Comparison of ENCODE assay signal across 35 cellular contexts in the genomic region with DNA sequence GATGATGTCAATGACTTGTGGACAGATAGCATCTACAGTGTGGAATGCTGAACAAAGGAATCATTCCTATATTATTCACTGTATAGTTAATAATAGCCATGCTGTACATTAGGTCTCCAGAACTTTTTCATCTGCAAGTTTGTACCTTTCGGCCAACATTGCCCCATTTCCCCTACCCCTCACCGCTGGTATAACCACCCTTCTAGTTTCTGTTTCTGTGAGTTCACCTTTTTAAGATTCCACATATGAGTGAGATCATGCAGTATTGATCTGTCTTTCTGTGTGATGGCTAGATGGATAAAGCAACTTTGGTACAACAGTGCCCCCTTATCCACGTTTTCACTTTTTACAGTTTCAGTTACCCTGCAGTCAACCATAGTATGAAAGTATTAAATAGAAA. TPM values are rescaled to one million over a fixed set of nuclear protein-coding genes. Genes with fewer than 3 reads are reported as not detected.
"Had no signal": no experiment of that assay in that cellular context is flagged by ENCODE, and none has a peak within 500 bp of the region (broad histone marks: within the 10 kb centered on the region; RNA-seq: fewer than 3 reads in every experiment).

No MANE protein-coding gene starts in this region.

- ATAC-seq: activated CD8-positive, alpha-beta memory T cell treated with anti-CD3 and anti-CD28 coated beads, Interleukin-2, amount 10 ng/mL, durations not matched to agents 7 days and 5 days; activated naive CD4-positive, alpha-beta T cell treated with anti-CD3 and anti-CD28 coated beads, Interleukin-2, amount 50 U/mL, for 72 hours; activated naive CD8-positive, alpha-beta T cell treated with anti-CD3 and anti-CD28 coated beads, Interleukin-2, amount 50 U/mL, for 24 hours had no signal

- H3K36me3 ChIP-seq: MG63, SJCRH30, WERI-Rb-1 had no signal

- H3K27ac ChIP-seq: PC-9, SK-N-MC, WERI-Rb-1 had no signal

- DNase-seq: activated CD4-positive, alpha-beta memory T cell treated with anti-CD3 and anti-CD28 coated beads, Interleukin-2, amount 10 ng/mL, durations not matched to agents 7 days and 5 days; activated CD4-positive, alpha-beta T cell treated with anti-CD3 and anti-CD28 coated beads for 1 hour; activated CD4-positive, alpha-beta T cell treated with anti-CD3 and anti-CD28 coated beads for 48 hours; activated CD4-positive, CD25-positive, alpha-beta regulatory T cell; activated CD8-positive, alpha-beta memory T cell treated with anti-CD3 and anti-CD28 coated beads for 24 hours; activated CD8-positive, alpha-beta memory T cell treated with anti-CD3 and anti-CD28 coated beads, Interleukin-2, amount 10 ng/mL, durations not matched to agents 7 days and 5 days; activated CD8-positive, alpha-beta memory T cell treated with anti-CD3 and anti-CD28 coated beads, Interleukin-2, amount 50 U/mL, for 48 hours; activated gamma-delta T cell treated with Interleukin-2 at 50 U/mL for 16 hours; activated naive CD4-positive, alpha-beta T cell treated with anti-CD3 and anti-CD28 coated beads for 36 hours; activated naive CD8-positive, alpha-beta T cell treated with anti-CD3 and anti-CD28 coated beads, Interleukin-2, amount 50 U/mL, for 24 hours; activated T-cell treated with anti-CD3 and anti-CD28 coated beads, Interleukin-2, amount 50 U/mL, for 48 hours; anterior cingulate cortex; caudate nucleus; cerebellar nuclear complex; Kasumi-1; MG63; MV-4-11; NCI-H1092; NCI-H1436 treated with DMSO at 0.1 percent for 48 hours; NCI-H1694 treated with DMSO at 0.1 percent for 48 hours; NCI-H2029; NCI-H345; NCI-H524 treated with DMSO at 0.1 percent for 48 hours; NK-92 treated with Interleukin-12 subunit alpha and Interleukin-12 subunit beta, amount 100 ng/mL, for 24 hours; PC-9; SHP77; SJCRH30; T1000; WERI-Rb-1 had no signal

- H3K9me3 ChIP-seq: MG63, SJCRH30 had no signal

- H3K27me3 ChIP-seq: SJCRH30 had no signal

- H3K27ac Mint-ChIP-seq: activated CD4-positive, alpha-beta memory T cell treated with anti-CD3 and anti-CD28 coated beads, Interleukin-2, amount 10 ng/mL, durations not matched to agents 7 days and 5 days; activated CD8-positive, alpha-beta memory T cell treated with anti-CD3 and anti-CD28 coated beads, Interleukin-2, amount 10 ng/mL, durations not matched to agents 7 days and 5 days; activated naive CD4-positive, alpha-beta T cell treated with anti-CD3 and anti-CD28 coated beads for 36 hours; activated naive CD4-positive, alpha-beta T cell treated with anti-CD3 and anti-CD28 coated beads, Interleukin-2, amount 50 U/mL, for 72 hours; activated naive CD8-positive, alpha-beta T cell treated with anti-CD3 and anti-CD28 coated beads, Interleukin-2, amount 50 U/mL, for 24 hours had no signal

- H3K9me3 Mint-ChIP-seq: activated CD4-positive, alpha-beta memory T cell treated with anti-CD3 and anti-CD28 coated beads, Interleukin-2, amount 10 ng/mL, durations not matched to agents 7 days and 5 days; activated naive CD4-positive, alpha-beta T cell treated with anti-CD3 and anti-CD28 coated beads for 36 hours; activated naive CD4-positive, alpha-beta T cell treated with anti-CD3 and anti-CD28 coated beads, Interleukin-2, amount 50 U/mL, for 72 hours; activated naive CD8-positive, alpha-beta T cell treated with anti-CD3 and anti-CD28 coated beads, Interleukin-2, amount 50 U/mL, for 24 hours; brain had no signal

- H3K4me3 ChIP-seq: MG63, PC-9, SJCRH30, SK-N-MC had no signal

- H3K4me3 Mint-ChIP-seq: activated CD4-positive, alpha-beta memory T cell treated with anti-CD3 and anti-CD28 coated beads, Interleukin-2, amount 10 ng/mL, durations not matched to agents 7 days and 5 days; activated CD8-positive, alpha-beta memory T cell treated with anti-CD3 and anti-CD28 coated beads, Interleukin-2, amount 10 ng/mL, durations not matched to agents 7 days and 5 days; activated naive CD4-positive, alpha-beta T cell treated with anti-CD3 and anti-CD28 coated beads for 36 hours; activated naive CD8-positive, alpha-beta T cell treated with anti-CD3 and anti-CD28 coated beads, Interleukin-2, amount 50 U/mL, for 24 hours; brain had no signal

- H3K4me1 Mint-ChIP-seq: activated CD4-positive, alpha-beta memory T cell treated with anti-CD3 and anti-CD28 coated beads, Interleukin-2, amount 10 ng/mL, durations not matched to agents 7 days and 5 days; activated CD8-positive, alpha-beta memory T cell treated with anti-CD3 and anti-CD28 coated beads, Interleukin-2, amount 10 ng/mL, durations not matched to agents 7 days and 5 days; activated naive CD8-positive, alpha-beta T cell treated with anti-CD3 and anti-CD28 coated beads, Interleukin-2, amount 50 U/mL, for 24 hours had no signal

- H3K36me3 Mint-ChIP-seq: activated CD8-positive, alpha-beta memory T cell treated with anti-CD3 and anti-CD28 coated beads, Interleukin-2, amount 10 ng/mL, durations not matched to agents 7 days and 5 days; activated naive CD4-positive, alpha-beta T cell treated with anti-CD3 and anti-CD28 coated beads, Interleukin-2, amount 50 U/mL, for 72 hours; brain had no signal

RNA-seq across cellular contexts. Expression of gene IGFBPL1, which starts 50.6 kb away (rescaled TPM):
- total RNA-seq: activated CD8-positive, alpha-beta memory T cell treated with anti-CD3 and anti-CD28 coated beads, Interleukin-2, amount 10 ng/mL, durations not matched to agents 7 days and 5 days; activated naive CD4-positive, alpha-beta T cell treated with anti-CD3 and anti-CD28 coated beads, Interleukin-2, amount 50 U/mL, for 72 hours; bronchial epithelial cell; OCI-LY7; PC-9; T-helper 1 cell treated with Interleukin-12 subunit alpha and Interleukin-12 subunit beta and Interleukin-4 antibody, amounts not matched to agents 30 ng/mL and 1 ng/mL, for 36 hours had no signal
